ENCODE assay signal across 8 cellular contexts in genomic region chr6:52420668-52421358, GRCh38. TPM values are rescaled to one million over a fixed set of nuclear protein-coding genes. Genes with fewer than 3 reads are reported as not detected.
A peak's percentile ranks its signal among the peaks of the same experiment; 100 is the strongest.
DNase-seq lines count a peak whose midpoint lies in the region; ATAC-seq and TF ChIP-seq lines count a peak whose summit lies in the region.

No MANE protein-coding gene starts in this region.

- 7% methylated on average over 16 of the region's 21 CpGs for WGBS in mammary epithelial cell (ENCODE audit: low coverage, missing lambda C conversion rate)

- peak overlapping the region; percentile 91 for H3K4me2 ChIP-seq in mammary epithelial cell (ENCODE audit: insufficient read depth, low read depth, low read length)

- H3K9me3 ChIP-seq in mammary epithelial cell (replicated peaks; ENCODE audit: insufficient read depth, low read length): no peaks in the 10 kb centered on the region
- no peaks in the 10 kb centered on the region for H3K9me3 ChIP-seq in upper lobe of right lung

- ATAC-seq in left lobe of liver (peak; percentile 3), upper lobe of right lung (no peak), HG03520 (IDR thresholded peaks at IDR 0.05; ENCODE audit: unreplicated experiment) (no peak)

- no peaks in the 10 kb centered on the region for H4K20me1 ChIP-seq in mammary epithelial cell (ENCODE audit: insufficient read depth, low read length)

- H3K4me1 ChIP-seq in mammary epithelial cell (ENCODE audit: insufficient read depth, low read length) (peaks cover 32% of the 10 kb centered on the region), upper lobe of right lung (peaks cover 10% of the 10 kb centered on the region)

- H2AFZ ChIP-seq in mammary epithelial cell (ENCODE audit: low read depth, low read length): peak overlapping the region; percentile 91

- CTCF ChIA-PET in mammary epithelial cell (lab: Charles Lee; ENCODE audit: low non-redundant PET): no interaction called here

- H3K36me3 ChIP-seq in mammary epithelial cell (ENCODE audit: insufficient read depth, low read length): no peaks in the 10 kb centered on the region
- H3K36me3 ChIP-seq in upper lobe of right lung: no peaks in the 10 kb centered on the region

- H3K9ac ChIP-seq in mammary epithelial cell (ENCODE audit: insufficient read depth, low read length): peak overlapping the region; percentile 100

- dilution Hi-C loops in mammary epithelial cell (cut with HindIII; ENCODE audit: low sequenced_read_pairs): loop anchor here (25.0 kb wide), 1 partner anchor 241 kb away; the partner anchor contains the start of gene TMEM14A

- H3K27me3 ChIP-seq in mammary epithelial cell (ENCODE audit: insufficient read depth, low read length) (no peaks in the 10 kb centered on the region), upper lobe of right lung (no peaks in the 10 kb centered on the region)

- TSS peak; percentile 61 for BruUV-seq in mammary epithelial cell (replicated peaks; lab: Mats Ljungman, UMichigan)

- peak; percentile 75 for DNase-seq in NCI-H2171 (lab: John Stamatoyannopoulos, UW)
- peak; percentile 54 for DNase-seq in mammary epithelial cell
- no peak for DNase-seq in left lobe of liver (ENCODE audit: low spot score)
- no peak for DNase-seq in upper lobe of right lung
- DNase-seq in stimulated activated CD4-positive, alpha-beta T cell treated with anti-CD3 and anti-CD28 coated beads, Interleukin-4, amount 100 ng/mL, for 24 hours: no peak
- DNase-seq in activated CD8-positive, alpha-beta memory T cell treated with anti-CD3 and anti-CD28 coated beads, Interleukin-2, amount 50 U/mL, for 4 hours: no peak

- intact Hi-C loops in mammary epithelial cell (cut with micrococcal nuclease): loop anchor here (1.0 to 5.0 kb wide), 5 partner anchors 34 to 242 kb away; partner anchors contain the start of gene TRAM2
- intact Hi-C loops in upper lobe of right lung (cut with DNase I): no loop called here

- no peaks in the 10 kb centered on the region for H3K79me2 ChIP-seq in mammary epithelial cell (ENCODE audit: insufficient read depth, low read length)

- H3K4me3 ChIP-seq in GM08714 (ENCODE audit: low read length) (peak overlapping the region; percentile 82), mammary epithelial cell (replicated peaks in 1 of 3; ENCODE audit: insufficient read depth in 1 of 3, low read depth in 2 of 3, low read length in 3 of 3) (peak overlapping the region; percentile 51 to 76 (median 65)), upper lobe of right lung (peak overlapping the region; percentile 81)

- no peak for TF ChIP-seq CTCF in mammary epithelial cell (conservative IDR thresholded peaks at IDR 0.05 in 1 of 2, IDR thresholded peaks at IDR 0.05 in 1 of 2; ENCODE audit: extremely low read depth in 1 of 2, insufficient read depth in 1 of 2, low read depth in 1 of 2, low read length in 2 of 2)
- TF ChIP-seq CTCF in upper lobe of right lung (IDR thresholded peaks at IDR 0.05): no peak

- H3K27ac ChIP-seq in mammary epithelial cell (ENCODE audit: insufficient read depth, low read depth, low read length) (peak overlapping the region; percentile 99), upper lobe of right lung (peak overlapping the region; percentile 90)

- in situ Hi-C loops in mammary epithelial cell (cut with MboI; ENCODE audit: low sequenced_read_pairs in 2 of 2): loop anchor here in 1 of 2 donors (5.0 kb wide), 1 partner anchor 156 kb away; the partner anchor contains the start of gene TRAM2

RNA-seq across cellular contexts. Expression of gene EFHC1, which starts 0.7 kb away (rescaled TPM):
- total RNA-seq in mammary epithelial cell: 10 to 100 TPM; 16.3 to 17.6 TPM
- 10.5 TPM for polyA plus RNA-seq in mammary epithelial cell
- 13.2 TPM for polyA minus RNA-seq in mammary epithelial cell
- 3.9 TPM for total RNA-seq in left lobe of liver
- total RNA-seq in upper lobe of right lung: 16.8 TPM

RNA-seq across cellular contexts. Expression of gene PAQR8, which starts 58.9 kb away (rescaled TPM):
- total RNA-seq in mammary epithelial cell: 1 to 10 TPM in 1 of 2 donors, under 1 TPM in 1; 0.17 to 3.4 TPM
- polyA plus RNA-seq in mammary epithelial cell: 1.4 TPM
- polyA minus RNA-seq in mammary epithelial cell: 2.2 TPM
- 0.75 TPM for total RNA-seq in left lobe of liver
- total RNA-seq in upper lobe of right lung: 5.8 TPM

Comparison
In these comparisons a context has a peak if more than half of its experiments do, and no peak if none do; other contexts are left out.
1. DNase-seq: peak in NCI-H2171 (single experiment) and mammary epithelial cell (single experiment); none in left lobe of liver (single experiment), upper lobe of right lung (single experiment), stimulated activated CD4-positive, alpha-beta T cell treated with anti-CD3 and anti-CD28 coated beads, Interleukin-4, amount 100 ng/mL, for 24 hours (single experiment) and activated CD8-positive, alpha-beta memory T cell treated with anti-CD3 and anti-CD28 coated beads, Interleukin-2, amount 50 U/mL, for 4 hours (single experiment).
2. Peak in every context shown above with its lines, with median percentiles within 50 percentile points of each other: H3K4me3 ChIP-seq.